Comparison of ENCODE assay signal across 11 cellular contexts in genomic region chr15:45079201-45079600, GRCh38. TPM values are rescaled to one million over a fixed set of nuclear protein-coding genes. Genes with fewer than 3 reads are reported as not detected.
DNase-seq lines count a peak whose midpoint lies in the region; ATAC-seq, FAIRE-seq and TF ChIP-seq lines count a peak whose summit lies in the region.
"Not testable (repeated sequence)": the region's sequence is repeated elsewhere in the genome, so short reads cannot be mapped to it uniquely, and the experiment has no call there.
"Had no signal": no experiment of that assay in that cellular context is flagged by ENCODE, and none has a peak within 500 bp of the region (broad histone marks: within the 10 kb centered on the region; RNA-seq: fewer than 3 reads in every experiment).

No MANE protein-coding gene starts in this region.

- H3K4me1 ChIP-seq in left ventricle myocardium inferior (peaks cover 35% of the 10 kb centered on the region), HepG2 (ENCODE audit: insufficient read depth, low read length) (peaks cover 18% of the 10 kb centered on the region), stomach (peaks cover 13 to 19% (median 16%) of the 10 kb centered on the region in 4 donors)

- H3K79me2 ChIP-seq in HepG2 (ENCODE audit: insufficient read depth, low read length), result not testable (repeated sequence)

- DNase-seq in DMS 273 treated with DMSO at 0.1 percent for 48 hours (lab: John Stamatoyannopoulos, UW), result peak; percentile 43
- peak; percentile 51 for DNase-seq in NCI-H1694 (lab: John Stamatoyannopoulos, UW)
- peak; percentile 95 for DNase-seq in NCI-H2171 treated with DMSO at 0.1 percent for 48 hours (lab: John Stamatoyannopoulos, UW)
- peak; percentile 35 for DNase-seq in NCI-H82 (lab: John Stamatoyannopoulos, UW)
- peak; percentile 30 for DNase-seq in cerebellar cortex (ENCODE audit: low spot score)
- DNase-seq in left ventricle myocardium inferior; HepG2 (ENCODE audit: low spot score): not testable (repeated sequence)
- DNase-seq in stomach, result peak; percentile 25

- intact Hi-C loops in left ventricle myocardium inferior (cut with micrococcal nuclease); HepG2 (cut with micrococcal nuclease; ENCODE audit: unreplicated experiment); stomach (cut with DNase I; ENCODE audit: low total_unique reads): not testable (repeated sequence)

- not testable (repeated sequence) for TF ChIP-seq RAD21 in HepG2 (CRISPR knock-in tag; IDR thresholded peaks at IDR 0.05)

- not testable (repeated sequence) for H2AFZ ChIP-seq in HepG2 (ENCODE audit: low read length)

- not testable (repeated sequence) for ATAC-seq in HepG2

- H3K9me3 ChIP-seq in left ventricle myocardium inferior (replicated peaks); HepG2 (ENCODE audit: low read length); stomach: not testable (repeated sequence)

- not testable (repeated sequence) for H3K36me3 ChIP-seq in left ventricle myocardium inferior; HepG2 (replicated peaks in 1 of 2; ENCODE audit: control insufficient read depth in 1 of 2, insufficient read depth in 2 of 2, low read length in 2 of 2); stomach

- TF ChIP-seq EP300 in HepG2 (IDR thresholded peaks at IDR 0.05; ENCODE audit: low read depth in 2 of 2, low read length in 2 of 2); HepG2 (CRISPR knock-in tag; IDR thresholded peaks at IDR 0.05; ENCODE audit: borderline replicate concordance); stomach (IDR thresholded peaks at IDR 0.05): not testable (repeated sequence)

- not testable (repeated sequence) for H3K4me2 ChIP-seq in HepG2 (ENCODE audit: low read depth, low read length)

- not testable (repeated sequence) for TF ChIP-seq POLR2A in HepG2 (IDR thresholded peaks at IDR 0.05; ENCODE audit: insufficient read depth in 1 of 2, low read depth in 2 of 2, low read length in 2 of 2); stomach (IDR thresholded peaks at IDR 0.05)

- in situ Hi-C loops in HepG2 (cut with HindIII; ENCODE audit: extremely low pct_ligation_motif_present, low pct_unique_long_range_greater_than_20kb), result not testable (repeated sequence)

- CTCF ChIA-PET in HepG2 (lab: Yijun Ruan, JAX; ENCODE audit: low intra/inter-chr PET ratio, low total read pairs), result not testable (repeated sequence)

- FAIRE-seq in HepG2 (lab: Jason Lieb, UNC), result peak; percentile 53

- TF ChIP-seq CTCF in left ventricle myocardium inferior (IDR thresholded peaks at IDR 0.05; ENCODE audit: borderline replicate concordance); HepG2 (CRISPR knock-in tag; IDR thresholded peaks at IDR 0.05); stomach (IDR thresholded peaks at IDR 0.05): not testable (repeated sequence)

- not testable (repeated sequence) for H3K4me3 ChIP-seq in left ventricle myocardium inferior; HepG2 (replicated peaks in 1 of 3; ENCODE audit: insufficient read depth in 1 of 3, low read depth in 2 of 3, low read length in 3 of 3); stomach

- not testable (repeated sequence) for H3K9ac ChIP-seq in HepG2 (ENCODE audit: insufficient read depth, low read depth, low read length)

- H3K27me3 ChIP-seq in left ventricle myocardium inferior (ENCODE audit: low read depth); HepG2 (ENCODE audit: control insufficient read depth in 1 of 2, insufficient read depth in 2 of 2, low read length in 2 of 2); stomach: not testable (repeated sequence)

- not testable (repeated sequence) for H4K20me1 ChIP-seq in HepG2 (ENCODE audit: insufficient read depth, low read length)

- H3K27ac ChIP-seq in left ventricle myocardium inferior (replicated peaks) (peak overlapping the region; percentile 19), stomach (peak overlapping the region in 4 of 5 donors; percentile 40 to 73 (median 57))
- H3K27ac ChIP-seq in HepG2 (ENCODE audit: extremely low read length, insufficient read depth, low read length), result not testable (repeated sequence)

- BruUV-seq in HepG2 (replicated peaks; lab: Mats Ljungman, UMichigan), result not testable (repeated sequence)

- POLR2A ChIA-PET in HepG2 (lab: Yijun Ruan, JAX), result not testable (repeated sequence)

- WGBS in HepG2 (ENCODE audit: low lambda C conversion rate), result 45% methylated on average over 5 of the region's 5 CpGs
- 69 to 78% (median 75%) methylated on average over 5 of the region's 5 CpGs for WGBS in stomach, 5 donors

RNA-seq across cellular contexts. Expression of gene DUOX2, which starts 34.8 kb away (rescaled TPM):
- total RNA-seq in left ventricle myocardium inferior (0.05 TPM), HepG2 (2016; rRNA removed; fragmentation: Illumina TruSeq; extraction: Trizol) (not detected in 2 replicates), stomach (100 to 1,000 TPM in 2 of 5 donors, 10 to 100 TPM in 2, 1 to 10 TPM in 1; 1.2 to 445 (median 94.9) TPM)
- total RNA-seq in HepG2 (2016; cell fraction: cytosol; rRNA removed; fragmentation: Illumina TruSeq; extraction: Trizol; ENCODE audit: low read depth), result not detected in 2 replicates
- not detected in 2 replicates for total RNA-seq in HepG2 (2016; cell fraction: insoluble cytoplasmic fraction; rRNA removed; fragmentation: Illumina TruSeq; extraction: Trizol)
- not detected in 2 replicates for total RNA-seq in HepG2 (2016; cell fraction: membrane; rRNA removed; fragmentation: Illumina TruSeq; extraction: Trizol)
- total RNA-seq in HepG2 (2016; cell fraction: nucleus; rRNA removed; fragmentation: Illumina TruSeq; extraction: Trizol), result not detected in 2 replicates
- polyA plus RNA-seq in HepG2 (2011; rRNA removed) (0.08 and 0.27 TPM in 2 replicates), stomach (10 to 100 TPM in 2 of 3 donors, 1 to 10 TPM in 1; 6.4 to 22.9 (median 21.1) TPM)
- 0.04 and 0.06 TPM in 2 replicates for polyA plus RNA-seq in HepG2 (2011; cell fraction: cytosol; rRNA removed)
- polyA plus RNA-seq in HepG2 (2011; cell fraction: nucleus; rRNA removed), result 1.3 and 1.5 TPM in 2 replicates
- polyA plus RNA-seq in HepG2 (2012), result 0.09 and 0.39 TPM in 2 replicates
- polyA plus RNA-seq in HepG2 (2016; cell fraction: cytosol; fragmentation: Illumina TruSeq; extraction: Trizol; ENCODE audit: low read depth), result not detected in 2 replicates
- polyA plus RNA-seq in HepG2 (2016; cell fraction: insoluble cytoplasmic fraction; fragmentation: Illumina TruSeq; extraction: Trizol; ENCODE audit: low read depth), result not detected in 2 replicates
- not detected in 2 replicates for polyA plus RNA-seq in HepG2 (2016; cell fraction: membrane; fragmentation: Illumina TruSeq; extraction: Trizol; ENCODE audit: low read depth)
- not detected in 2 replicates for polyA plus RNA-seq in HepG2 (2016; cell fraction: nucleus; fragmentation: Illumina TruSeq; extraction: Trizol; ENCODE audit: insufficient read depth, low read depth)
- polyA minus RNA-seq in HepG2 (2011; rRNA and poly(A)+ RNA removed; ENCODE audit: low replicate concordance), result 0.02 and 0.16 TPM in 2 replicates
- 0.09 and 0.30 TPM in 2 replicates for polyA minus RNA-seq in HepG2 (2011; cell fraction: cytosol; rRNA and poly(A)+ RNA removed)
- polyA minus RNA-seq in HepG2 (2011; cell fraction: nucleus; rRNA and poly(A)+ RNA removed), result 0.39 and 0.62 TPM in 2 replicates
- total RNA-seq: GM23248 had no signal
- polyA plus RNA-seq: AG04450 had no signal

RNA-seq across cellular contexts. Expression of gene DUOXA2, which starts 34.9 kb away (rescaled TPM):
- total RNA-seq in left ventricle myocardium inferior (not detected), HepG2 (2016; rRNA removed; fragmentation: Illumina TruSeq; extraction: Trizol) (not detected in 2 replicates), stomach (100 to 1,000 TPM in 1 of 5 donors, 10 to 100 TPM in 2, 1 to 10 TPM in 1, not detected in 1; 1.3 to 119 (median 28.0) TPM)
- not detected in 2 replicates for total RNA-seq in HepG2 (2016; cell fraction: cytosol; rRNA removed; fragmentation: Illumina TruSeq; extraction: Trizol; ENCODE audit: low read depth)
- not detected in 2 replicates for total RNA-seq in HepG2 (2016; cell fraction: insoluble cytoplasmic fraction; rRNA removed; fragmentation: Illumina TruSeq; extraction: Trizol)
- not detected in 2 replicates for total RNA-seq in HepG2 (2016; cell fraction: membrane; rRNA removed; fragmentation: Illumina TruSeq; extraction: Trizol)
- not detected in 2 replicates for total RNA-seq in HepG2 (2016; cell fraction: nucleus; rRNA removed; fragmentation: Illumina TruSeq; extraction: Trizol)
- polyA plus RNA-seq in HepG2 (2011; rRNA removed) (0.32 and 0.61 TPM in 2 replicates), stomach (10 to 100 TPM in 2 of 3 donors, 1 to 10 TPM in 1; 8.9 to 43.3 (median 25.0) TPM)
- 0.27 TPM in 2 replicates for polyA plus RNA-seq in HepG2 (2011; cell fraction: cytosol; rRNA removed)
- 0.90 and 1.2 TPM in 2 replicates for polyA plus RNA-seq in HepG2 (2011; cell fraction: nucleus; rRNA removed)
- 0.12 and 0.71 TPM in 2 replicates for polyA plus RNA-seq in HepG2 (2012)
- polyA plus RNA-seq in HepG2 (2016; cell fraction: cytosol; fragmentation: Illumina TruSeq; extraction: Trizol; ENCODE audit: low read depth), result not detected in 2 replicates
- polyA plus RNA-seq in HepG2 (2016; cell fraction: insoluble cytoplasmic fraction; fragmentation: Illumina TruSeq; extraction: Trizol; ENCODE audit: low read depth), result not detected in 2 replicates
- not detected in 2 replicates for polyA plus RNA-seq in HepG2 (2016; cell fraction: membrane; fragmentation: Illumina TruSeq; extraction: Trizol; ENCODE audit: low read depth)
- not detected in 2 replicates for polyA plus RNA-seq in HepG2 (2016; cell fraction: nucleus; fragmentation: Illumina TruSeq; extraction: Trizol; ENCODE audit: insufficient read depth, low read depth)
- polyA minus RNA-seq in HepG2 (2011; rRNA and poly(A)+ RNA removed; ENCODE audit: low replicate concordance), result 0.32 TPM in 1 of 2 replicates, not detected in the other
- not detected in 2 replicates for polyA minus RNA-seq in HepG2 (2011; cell fraction: cytosol; rRNA and poly(A)+ RNA removed)
- 0.37 TPM in 1 of 2 replicates, not detected in the other for polyA minus RNA-seq in HepG2 (2011; cell fraction: nucleus; rRNA and poly(A)+ RNA removed)
- total RNA-seq: CD4-positive, alpha-beta memory T cell; GM23248 had no signal
- polyA plus RNA-seq: AG04450; CD4-positive, alpha-beta memory T cell; GM23248 had no signal

RNA-seq across cellular contexts. Expression of gene DUOXA1, which starts 50.5 kb away (rescaled TPM):
- total RNA-seq in left ventricle myocardium inferior (0.30 TPM), HepG2 (2016; rRNA removed; fragmentation: Illumina TruSeq; extraction: Trizol) (not detected in 2 replicates), stomach (10 to 100 TPM in 3 of 5 donors, 1 to 10 TPM in 1, not detected in 1; 2.4 to 29.6 (median 18.8) TPM)
- not detected in 2 replicates for total RNA-seq in HepG2 (2016; cell fraction: cytosol; rRNA removed; fragmentation: Illumina TruSeq; extraction: Trizol; ENCODE audit: low read depth)
- not detected in 2 replicates for total RNA-seq in HepG2 (2016; cell fraction: insoluble cytoplasmic fraction; rRNA removed; fragmentation: Illumina TruSeq; extraction: Trizol)
- total RNA-seq in HepG2 (2016; cell fraction: membrane; rRNA removed; fragmentation: Illumina TruSeq; extraction: Trizol), result not detected in 2 replicates
- not detected in 2 replicates for total RNA-seq in HepG2 (2016; cell fraction: nucleus; rRNA removed; fragmentation: Illumina TruSeq; extraction: Trizol)
- polyA plus RNA-seq in HepG2 (2011; rRNA removed) (0.10 TPM in 1 of 2 replicates, not detected in the other), stomach (10 to 100 TPM; 26.4 to 96.7 (median 27.1) TPM)
- 0.03 and 0.07 TPM in 2 replicates for polyA plus RNA-seq in HepG2 (2011; cell fraction: cytosol; rRNA removed)
- polyA plus RNA-seq in HepG2 (2011; cell fraction: nucleus; rRNA removed), result 0.14 TPM in 1 of 2 replicates, not detected in the other
- 0.19 TPM in 1 of 2 replicates, not detected in the other for polyA plus RNA-seq in HepG2 (2012)
- polyA plus RNA-seq in HepG2 (2016; cell fraction: cytosol; fragmentation: Illumina TruSeq; extraction: Trizol; ENCODE audit: low read depth), result not detected in 2 replicates
- not detected in 2 replicates for polyA plus RNA-seq in HepG2 (2016; cell fraction: insoluble cytoplasmic fraction; fragmentation: Illumina TruSeq; extraction: Trizol; ENCODE audit: low read depth)
- not detected in 2 replicates for polyA plus RNA-seq in HepG2 (2016; cell fraction: membrane; fragmentation: Illumina TruSeq; extraction: Trizol; ENCODE audit: low read depth)
- polyA plus RNA-seq in HepG2 (2016; cell fraction: nucleus; fragmentation: Illumina TruSeq; extraction: Trizol; ENCODE audit: insufficient read depth, low read depth), result not detected in 2 replicates
- polyA minus RNA-seq in HepG2 (2011; rRNA and poly(A)+ RNA removed; ENCODE audit: low replicate concordance), result 0.14 TPM in 2 replicates
- polyA minus RNA-seq in HepG2 (2011; cell fraction: cytosol; rRNA and poly(A)+ RNA removed), result not detected in 2 replicates
- polyA minus RNA-seq in HepG2 (2011; cell fraction: nucleus; rRNA and poly(A)+ RNA removed), result not detected in 2 replicates
- polyA plus RNA-seq: AG04450; CD4-positive, alpha-beta memory T cell had no signal

RNA-seq across cellular contexts. Expression of gene DUOX1, which starts 50.6 kb away (rescaled TPM):
- total RNA-seq in left ventricle myocardium inferior (0.80 TPM), HepG2 (2016; rRNA removed; fragmentation: Illumina TruSeq; extraction: Trizol) (not detected in 2 replicates), stomach (100 to 1,000 TPM in 2 of 5 donors, 10 to 100 TPM in 1, 1 to 10 TPM in 1, not detected in 1; 2.9 to 114 (median 87.8) TPM)
- not detected in 2 replicates for total RNA-seq in HepG2 (2016; cell fraction: cytosol; rRNA removed; fragmentation: Illumina TruSeq; extraction: Trizol; ENCODE audit: low read depth)
- total RNA-seq in HepG2 (2016; cell fraction: insoluble cytoplasmic fraction; rRNA removed; fragmentation: Illumina TruSeq; extraction: Trizol), result not detected in 2 replicates
- total RNA-seq in HepG2 (2016; cell fraction: membrane; rRNA removed; fragmentation: Illumina TruSeq; extraction: Trizol), result not detected in 2 replicates
- total RNA-seq in HepG2 (2016; cell fraction: nucleus; rRNA removed; fragmentation: Illumina TruSeq; extraction: Trizol), result not detected in 2 replicates
- polyA plus RNA-seq in HepG2 (2011; rRNA removed) (0.03 TPM in 1 of 2 replicates, not detected in the other), stomach (10 to 100 TPM; 16.3 to 62.6 (median 32.3) TPM)
- polyA plus RNA-seq in HepG2 (2011; cell fraction: cytosol; rRNA removed), result not detected in 2 replicates
- 0.03 TPM in 1 of 2 replicates, not detected in the other for polyA plus RNA-seq in HepG2 (2011; cell fraction: nucleus; rRNA removed)
- 0.28 and 0.65 TPM in 2 replicates for polyA plus RNA-seq in HepG2 (2012)
- polyA plus RNA-seq in HepG2 (2016; cell fraction: cytosol; fragmentation: Illumina TruSeq; extraction: Trizol; ENCODE audit: low read depth), result not detected in 2 replicates
- polyA plus RNA-seq in HepG2 (2016; cell fraction: insoluble cytoplasmic fraction; fragmentation: Illumina TruSeq; extraction: Trizol; ENCODE audit: low read depth), result 0.13 TPM in 1 of 2 replicates, not detected in the other
- polyA plus RNA-seq in HepG2 (2016; cell fraction: membrane; fragmentation: Illumina TruSeq; extraction: Trizol; ENCODE audit: low read depth), result not detected in 2 replicates
- polyA plus RNA-seq in HepG2 (2016; cell fraction: nucleus; fragmentation: Illumina TruSeq; extraction: Trizol; ENCODE audit: insufficient read depth, low read depth), result not detected in 2 replicates
- 0.47 TPM in 1 of 2 replicates, not detected in the other for polyA minus RNA-seq in HepG2 (2011; rRNA and poly(A)+ RNA removed; ENCODE audit: low replicate concordance)
- not detected in 2 replicates for polyA minus RNA-seq in HepG2 (2011; cell fraction: cytosol; rRNA and poly(A)+ RNA removed)
- polyA minus RNA-seq in HepG2 (2011; cell fraction: nucleus; rRNA and poly(A)+ RNA removed), result not detected in 2 replicates
- polyA plus RNA-seq: AG04450 had no signal

RNA-seq across cellular contexts. Expression of gene SORD, which starts 56.2 kb away (rescaled TPM):
- total RNA-seq in left ventricle myocardium inferior (13.6 TPM), HepG2 (2016; rRNA removed; fragmentation: Illumina TruSeq; extraction: Trizol) (59.1 and 104 TPM in 2 replicates), stomach (10 to 100 TPM in 3 of 5 donors, 1 to 10 TPM in 2; 5.5 to 43.3 (median 17.0) TPM)
- 7.1 and 7.4 TPM in 2 replicates for total RNA-seq in HepG2 (2016; cell fraction: cytosol; rRNA removed; fragmentation: Illumina TruSeq; extraction: Trizol; ENCODE audit: low read depth)
- total RNA-seq in HepG2 (2016; cell fraction: insoluble cytoplasmic fraction; rRNA removed; fragmentation: Illumina TruSeq; extraction: Trizol), result 59.7 and 103 TPM in 2 replicates
- 22.6 and 22.9 TPM in 2 replicates for total RNA-seq in HepG2 (2016; cell fraction: membrane; rRNA removed; fragmentation: Illumina TruSeq; extraction: Trizol)
- 46.4 and 52.3 TPM in 2 replicates for total RNA-seq in HepG2 (2016; cell fraction: nucleus; rRNA removed; fragmentation: Illumina TruSeq; extraction: Trizol)
- polyA plus RNA-seq in HepG2 (2011; rRNA removed) (73.1 and 95.3 TPM in 2 replicates), stomach (10 to 100 TPM; 10.5 to 33.5 (median 13.7) TPM)
- polyA plus RNA-seq in HepG2 (2011; cell fraction: cytosol; rRNA removed), result 78.7 and 91.6 TPM in 2 replicates
- 94.1 and 102 TPM in 2 replicates for polyA plus RNA-seq in HepG2 (2011; cell fraction: nucleus; rRNA removed)
- 74.2 and 78.2 TPM in 2 replicates for polyA plus RNA-seq in HepG2 (2012)
- 10.6 and 11.4 TPM in 2 replicates for polyA plus RNA-seq in HepG2 (2016; cell fraction: cytosol; fragmentation: Illumina TruSeq; extraction: Trizol; ENCODE audit: low read depth)
- polyA plus RNA-seq in HepG2 (2016; cell fraction: insoluble cytoplasmic fraction; fragmentation: Illumina TruSeq; extraction: Trizol; ENCODE audit: low read depth), result 128 and 136 TPM in 2 replicates
- 18.9 and 20.0 TPM in 2 replicates for polyA plus RNA-seq in HepG2 (2016; cell fraction: membrane; fragmentation: Illumina TruSeq; extraction: Trizol; ENCODE audit: low read depth)
- 92.1 and 93.6 TPM in 2 replicates for polyA plus RNA-seq in HepG2 (2016; cell fraction: nucleus; fragmentation: Illumina TruSeq; extraction: Trizol; ENCODE audit: insufficient read depth, low read depth)
- polyA minus RNA-seq in HepG2 (2011; rRNA and poly(A)+ RNA removed; ENCODE audit: low replicate concordance), result 117 and 252 TPM in 2 replicates
- polyA minus RNA-seq in HepG2 (2011; cell fraction: cytosol; rRNA and poly(A)+ RNA removed), result 46.5 and 50.3 TPM in 2 replicates
- polyA minus RNA-seq in HepG2 (2011; cell fraction: nucleus; rRNA and poly(A)+ RNA removed), result 35.7 and 43.0 TPM in 2 replicates
